Comparison of ENCODE assay signal across 12 cellular contexts in genomic region chr1:192604979-192605620, GRCh38. TPM values are rescaled to one million over a fixed set of nuclear protein-coding genes. Genes with fewer than 3 reads are reported as not detected.
A peak's percentile ranks its signal among the peaks of the same experiment; 100 is the strongest.
DNase-seq lines count a peak whose midpoint lies in the region; ATAC-seq, FAIRE-seq and TF ChIP-seq lines count a peak whose summit lies in the region.
"Had no signal": no experiment of that assay in that cellular context is flagged by ENCODE, and none has a peak within 500 bp of the region (broad histone marks: within the 10 kb centered on the region; RNA-seq: fewer than 3 reads in every experiment).

No MANE protein-coding gene starts in this region.

- intact Hi-C loops in upper lobe of right lung (cut with DNase I), result no loop called here
- intact Hi-C loops in gastrocnemius medialis (cut with DNase I; ENCODE audit: low total_unique reads), result no loop called here
- intact Hi-C loops in activated T-helper 2 cell treated with anti-CD3 and anti-CD28 coated beads, Interferon-gamma antibody, Interleukin-2, Interleukin-4, amounts not matched to agents 10 μg/mL and 5 μg/mL and 100 μg/mL, durations not matched to agents 14 hours and 24 hours and 36 hours (cut with micrococcal nuclease), result no loop called here

- in situ Hi-C loops in gastrocnemius medialis (cut with MboI; ENCODE audit: low sequenced_read_pairs in 4 of 4), result loop anchor here in 3 of 4 donors (5.0 to 10.0 kb wide), 2 partner anchors 128 to 130 kb away; no protein-coding TSS in a partner anchor

- TF ChIP-seq CTCF in upper lobe of right lung (IDR thresholded peaks at IDR 0.05), result no peak
- TF ChIP-seq CTCF in gastrocnemius medialis (IDR thresholded peaks at IDR 0.05 in 4 of 5, conservative IDR thresholded peaks at IDR 0.05 in 1 of 5), result no peak

- H3K9me3 Mint-ChIP-seq in activated T-helper 2 cell treated with anti-CD3 and anti-CD28 coated beads, Interferon-gamma antibody, Interleukin-2, Interleukin-4, amounts not matched to agents 10 μg/mL and 5 μg/mL and 100 μg/mL, durations not matched to agents 14 hours and 24 hours and 36 hours, result no peaks in the 10 kb centered on the region

- H3K27me3 ChIP-seq in upper lobe of right lung (no peaks in the 10 kb centered on the region), gastrocnemius medialis (no peaks in the 10 kb centered on the region)
- H3K27me3 ChIP-seq: ascending aorta, heart left ventricle had no signal

- no peak overlapping the region for H3K4me3 ChIP-seq in upper lobe of right lung
- no peak overlapping the region for H3K4me3 ChIP-seq in gastrocnemius medialis
- H3K4me3 ChIP-seq: ascending aorta, heart left ventricle had no signal

- H3K4me3 Mint-ChIP-seq in activated T-helper 2 cell treated with anti-CD3 and anti-CD28 coated beads, Interferon-gamma antibody, Interleukin-2, Interleukin-4, amounts not matched to agents 10 μg/mL and 5 μg/mL and 100 μg/mL, durations not matched to agents 14 hours and 24 hours and 36 hours (ENCODE audit: low read depth), result no peak overlapping the region

- no peak for DNase-seq in upper lobe of right lung
- DNase-seq in gastrocnemius medialis, result no peak
- DNase-seq in activated T-helper 2 cell treated with anti-CD3 and anti-CD28 coated beads, Interferon-gamma antibody, Interleukin-2, Interleukin-4, amounts not matched to agents 10 μg/mL and 5 μg/mL and 100 μg/mL, durations not matched to agents 14 hours and 24 hours and 36 hours (ENCODE audit: low spot score), result no peak
- DNase-seq in NCI-H82 (lab: John Stamatoyannopoulos, UW), result no peak
- DNase-seq: heart left ventricle, NCI-H1436, T1000 had no signal

- ATAC-seq in GM21367 (IDR thresholded peaks at IDR 0.05; ENCODE audit: unreplicated experiment) (peak; percentile 22), HG03432 (IDR thresholded peaks at IDR 0.05; ENCODE audit: unreplicated experiment) (peak; percentile 38), upper lobe of right lung (peak; percentile 56), gastrocnemius medialis (no peak)

- no peaks in the 10 kb centered on the region for H3K4me1 ChIP-seq in upper lobe of right lung
- H3K4me1 ChIP-seq in gastrocnemius medialis, result peaks cover 0 to 3% of the 10 kb centered on the region in 2 donors
- H3K4me1 ChIP-seq: ascending aorta had no signal

- FAIRE-seq in TTC549 (lab: Jason Lieb, UNC), result peak; percentile 20

- H3K27ac Mint-ChIP-seq in activated T-helper 2 cell treated with anti-CD3 and anti-CD28 coated beads, Interferon-gamma antibody, Interleukin-2, Interleukin-4, amounts not matched to agents 10 μg/mL and 5 μg/mL and 100 μg/mL, durations not matched to agents 14 hours and 24 hours and 36 hours, result no peak overlapping the region

- peaks cover 2% of the 10 kb centered on the region for H3K27me3 Mint-ChIP-seq in activated T-helper 2 cell treated with anti-CD3 and anti-CD28 coated beads, Interferon-gamma antibody, Interleukin-2, Interleukin-4, amounts not matched to agents 10 μg/mL and 5 μg/mL and 100 μg/mL, durations not matched to agents 14 hours and 24 hours and 36 hours (ENCODE audit: low read depth)

- no peak for TF ChIP-seq POLR2A in gastrocnemius medialis (IDR thresholded peaks at IDR 0.05)

- no peaks in the 10 kb centered on the region for H3K36me3 Mint-ChIP-seq in activated T-helper 2 cell treated with anti-CD3 and anti-CD28 coated beads, Interferon-gamma antibody, Interleukin-2, Interleukin-4, amounts not matched to agents 10 μg/mL and 5 μg/mL and 100 μg/mL, durations not matched to agents 14 hours and 24 hours and 36 hours (ENCODE audit: low read depth)

- H3K9me3 ChIP-seq in upper lobe of right lung (no peaks in the 10 kb centered on the region), gastrocnemius medialis (no peaks in the 10 kb centered on the region)
- H3K9me3 ChIP-seq: ascending aorta, heart left ventricle had no signal

- H3K27ac ChIP-seq in upper lobe of right lung (no peak overlapping the region), gastrocnemius medialis (no peak overlapping the region)

- H3K36me3 ChIP-seq in upper lobe of right lung (no peaks in the 10 kb centered on the region), gastrocnemius medialis (no peaks in the 10 kb centered on the region)
- H3K36me3 ChIP-seq: ascending aorta, heart left ventricle had no signal

- H3K4me1 Mint-ChIP-seq in activated T-helper 2 cell treated with anti-CD3 and anti-CD28 coated beads, Interferon-gamma antibody, Interleukin-2, Interleukin-4, amounts not matched to agents 10 μg/mL and 5 μg/mL and 100 μg/mL, durations not matched to agents 14 hours and 24 hours and 36 hours (ENCODE audit: low read depth), result peaks cover 31% of the 10 kb centered on the region

RNA-seq across cellular contexts. Expression of gene RGS1, which starts 29.5 kb away (rescaled TPM):
- 27.8 TPM for total RNA-seq in upper lobe of right lung
- total RNA-seq in gastrocnemius medialis, result 1 to 10 TPM; 1.0 to 4.9 (median 3.5) TPM
- total RNA-seq in activated T-helper 2 cell treated with anti-CD3 and anti-CD28 coated beads, Interferon-gamma antibody, Interleukin-2, Interleukin-4, amounts not matched to agents 10 μg/mL and 5 μg/mL and 100 μg/mL, durations not matched to agents 14 hours and 24 hours and 36 hours, result 4.2 and 4.3 TPM in 2 replicates
- total RNA-seq: renal cortical epithelial cell had no signal

RNA-seq across cellular contexts. Expression of gene RGS13, which starts 30.8 kb away (rescaled TPM):
- 4.7 TPM for total RNA-seq in upper lobe of right lung
- total RNA-seq in gastrocnemius medialis, result not detected
- not detected in 2 replicates for total RNA-seq in activated T-helper 2 cell treated with anti-CD3 and anti-CD28 coated beads, Interferon-gamma antibody, Interleukin-2, Interleukin-4, amounts not matched to agents 10 μg/mL and 5 μg/mL and 100 μg/mL, durations not matched to agents 14 hours and 24 hours and 36 hours
- total RNA-seq: ascending aorta, renal cortical epithelial cell had no signal

Comparison
In these comparisons a context has a peak if more than half of its experiments do, and no peak if none do; other contexts are left out.
1. ATAC-seq: peak in GM21367 (single experiment), HG03432 (single experiment) and upper lobe of right lung (single experiment); none in gastrocnemius medialis (0 of 2).